Comparison of ENCODE assay signal across 22 cellular contexts in the genomic region with DNA sequence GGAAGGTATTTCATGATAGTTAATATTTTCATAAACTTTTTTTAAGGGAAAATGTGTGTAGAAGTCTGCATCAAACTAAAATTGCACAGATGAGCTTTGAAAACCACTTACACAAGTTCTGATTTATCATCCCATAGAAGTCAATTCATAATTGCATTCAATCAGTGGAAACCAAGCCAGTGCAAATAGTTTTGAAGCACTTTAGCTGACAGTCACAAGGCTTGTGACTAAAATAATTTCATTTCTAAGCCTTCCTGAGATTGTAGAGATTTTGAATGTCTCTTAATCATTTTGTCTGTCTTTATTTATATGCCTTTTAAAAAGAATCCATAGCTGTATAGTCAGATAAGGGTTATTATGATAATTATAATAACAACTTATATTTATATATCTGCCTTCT.
"Had no signal": no experiment of that assay in that cellular context is flagged by ENCODE, and none has a peak within 500 bp of the region (broad histone marks: within the 10 kb centered on the region; RNA-seq: fewer than 3 reads in every experiment).

No MANE protein-coding gene starts in this region.

- H3K36me3 Mint-ChIP-seq: natural killer cell had no signal

- H3K9me3 Mint-ChIP-seq: effector memory CD8-positive, alpha-beta T cell; memory B cell; natural killer cell; neural crest cell; stimulated activated naive CD8-positive, alpha-beta T cell treated with anti-CD3 and anti-CD28 coated beads, Interleukin-15, amount 100 ng/mL, for 72 hours had no signal

- H3K36me3 ChIP-seq: uterus had no signal

- H3K27ac ChIP-seq: neutrophil, pancreas, right lobe of liver, suprapubic skin, transverse colon, upper lobe of right lung, uterus had no signal

- ATAC-seq: effector memory CD8-positive, alpha-beta T cell; left lobe of liver; natural killer cell; pancreas; right lobe of liver; stimulated activated naive CD8-positive, alpha-beta T cell treated with anti-CD3 and anti-CD28 coated beads, Interleukin-15, amount 100 ng/mL, for 72 hours; upper lobe of right lung had no signal

- H3K27me3 Mint-ChIP-seq: effector memory CD8-positive, alpha-beta T cell; memory B cell; stimulated activated naive CD8-positive, alpha-beta T cell treated with anti-CD3 and anti-CD28 coated beads, Interleukin-15, amount 100 ng/mL, for 72 hours had no signal

- H3K4me3 ChIP-seq: lung, pancreas, right lobe of liver, smooth muscle cell, suprapubic skin, transverse colon, upper lobe of right lung, uterus had no signal

- DNase-seq: cortex of kidney; effector memory CD8-positive, alpha-beta T cell; head of caudate nucleus; natural killer cell; pancreas; right lobe of liver; stimulated activated CD4-positive, alpha-beta T cell treated with anti-CD3 and anti-CD28 coated beads, Interleukin-12 subunit alpha, Interleukin-12 subunit beta, amount 100 ng/mL, for 4 hours; stimulated activated CD4-positive, alpha-beta T cell treated with anti-CD3 and anti-CD28 coated beads, Interleukin-1b, Interleukin-23, amount 100 ng/mL, for 48 hours; stimulated activated CD4-positive, alpha-beta T cell treated with anti-CD3 and anti-CD28 coated beads, Interleukin-4, amount 100 ng/mL, for 1 hour; stimulated activated CD8-positive, alpha-beta memory T cell treated with anti-CD3 and anti-CD28 coated beads, Interleukin-4, amount 100 ng/mL, for 48 hours; stimulated activated naive CD4-positive, alpha-beta T cell; stimulated activated naive CD8-positive, alpha-beta T cell treated with anti-CD3 and anti-CD28 coated beads, Interleukin-15, amount 100 ng/mL, for 72 hours; transverse colon; upper lobe of right lung; uterus had no signal

- H3K9me3 ChIP-seq: neutrophil, pancreas, right lobe of liver, suprapubic skin, transverse colon, upper lobe of right lung, uterus had no signal

- H3K4me3 Mint-ChIP-seq: effector memory CD8-positive, alpha-beta T cell; memory B cell; natural killer cell; neural crest cell; stimulated activated naive CD8-positive, alpha-beta T cell treated with anti-CD3 and anti-CD28 coated beads, Interleukin-15, amount 100 ng/mL, for 72 hours had no signal

- H3K4me1 Mint-ChIP-seq: stimulated activated naive CD8-positive, alpha-beta T cell treated with anti-CD3 and anti-CD28 coated beads, Interleukin-15, amount 100 ng/mL, for 72 hours had no signal

- H3K4me2 ChIP-seq: smooth muscle cell had no signal

- H3K27ac Mint-ChIP-seq: effector memory CD8-positive, alpha-beta T cell; memory B cell; natural killer cell; stimulated activated naive CD8-positive, alpha-beta T cell treated with anti-CD3 and anti-CD28 coated beads, Interleukin-15, amount 100 ng/mL, for 72 hours had no signal

- H3K27me3 ChIP-seq: neutrophil, pancreas, right lobe of liver, suprapubic skin, transverse colon, upper lobe of right lung, uterus had no signal

- H3K4me1 ChIP-seq: right lobe of liver, transverse colon, upper lobe of right lung, uterus had no signal
